ENCODE assay signal across 9 cellular contexts in genomic region chr11:65636810-65637557, GRCh38. TPM values are rescaled to one million over a fixed set of nuclear protein-coding genes. Genes with fewer than 3 reads are reported as not detected.
DNase-seq lines count a peak whose midpoint lies in the region; ATAC-seq and TF ChIP-seq lines count a peak whose summit lies in the region.
"Had no signal": no experiment of that assay in that cellular context is flagged by ENCODE, and none has a peak within 500 bp of the region (broad histone marks: within the 10 kb centered on the region; RNA-seq: fewer than 3 reads in every experiment).

No MANE protein-coding gene starts in this region.

- H3K27ac Mint-ChIP-seq in CD8-positive, alpha-beta T cell = peak overlapping the region; percentile 98
- H3K27ac Mint-ChIP-seq in effector memory CD8-positive, alpha-beta T cell = peak overlapping the region; percentile 94 to 98

- peaks cover 55% of the 10 kb centered on the region for H3K4me1 ChIP-seq in CD8-positive, alpha-beta T cell (ENCODE audit: insufficient read depth, low read length)
- peaks cover 42 to 44% of the 10 kb centered on the region in 2 experiments for H3K4me1 ChIP-seq in neutrophil (ENCODE audit: control insufficient read depth in 1 of 2, insufficient read depth in 1 of 2, low read depth in 1 of 2, low read length in 1 of 2)

- no peaks in the 10 kb centered on the region for H3K9me3 Mint-ChIP-seq in CD8-positive, alpha-beta T cell
- H3K9me3 Mint-ChIP-seq in effector memory CD8-positive, alpha-beta T cell = no peaks in the 10 kb centered on the region

- intact Hi-C loops in CD8-positive, alpha-beta T cell (cut with DNase I, micrococcal nuclease) = no loop called here

- no peak overlapping the region for H3K4me3 ChIP-seq in CD8-positive, alpha-beta T cell (ENCODE audit: low read depth, low read length)
- H3K4me3 ChIP-seq in NB4 (ENCODE audit: low read depth, low read length) = peak overlapping the region; percentile 41
- H3K4me3 ChIP-seq in neutrophil (ENCODE audit: low read depth in 1 of 2, low read length in 1 of 2) = peak overlapping the region; percentile 83 to 90

- CTCF ChIA-PET in CD8-positive, alpha-beta T cell (lab: Charles Lee) = interaction anchor here (0.6 to 6.8 kb wide), 4 partner anchors 11 to 33 kb away, joined by 3 to 40 read pairs (median 7); no protein-coding TSS in a partner anchor

- H3K4me3 Mint-ChIP-seq in CD8-positive, alpha-beta T cell = peak overlapping the region; percentile 94
- peak overlapping the region; percentile 89 to 90 for H3K4me3 Mint-ChIP-seq in effector memory CD8-positive, alpha-beta T cell

- H3K27ac ChIP-seq in CD8-positive, alpha-beta T cell (ENCODE audit: low read depth, low read length) = no peak overlapping the region
- H3K27ac ChIP-seq in neutrophil = peak overlapping the region; percentile 100

- no peaks in the 10 kb centered on the region for H3K9me3 ChIP-seq in CD8-positive, alpha-beta T cell (ENCODE audit: low read length)
- H3K9me3 ChIP-seq in neutrophil = no peaks in the 10 kb centered on the region

- no peak for TF ChIP-seq POLR2A in NB4 (IDR thresholded peaks at IDR 0.05; ENCODE audit: extremely low read depth, insufficient read length)

- no peak for ATAC-seq in CD8-positive, alpha-beta T cell
- no peak for ATAC-seq in effector memory CD8-positive, alpha-beta T cell (replicated peaks)

- H3K27me3 ChIP-seq in CD8-positive, alpha-beta T cell (ENCODE audit: insufficient read depth, low read length) = no peaks in the 10 kb centered on the region
- no peaks in the 10 kb centered on the region for H3K27me3 ChIP-seq in neutrophil

- no peak for TF ChIP-seq CTCF in CD8-positive, alpha-beta T cell (IDR thresholded peaks at IDR 0.05)
- TF ChIP-seq CTCF in NB4 (IDR thresholded peaks at IDR 0.05; ENCODE audit: low read depth, low read length) (no peak), neutrophil (IDR thresholded peaks at IDR 0.05) (no peak)

- no peaks in the 10 kb centered on the region for H3K27me3 Mint-ChIP-seq in CD8-positive, alpha-beta T cell (ENCODE audit: low read depth)
- H3K27me3 Mint-ChIP-seq in effector memory CD8-positive, alpha-beta T cell = no peaks in the 10 kb centered on the region

- peaks cover 42% of the 10 kb centered on the region for H3K4me1 Mint-ChIP-seq in CD8-positive, alpha-beta T cell (ENCODE audit: low read depth)
- H3K4me1 Mint-ChIP-seq in effector memory CD8-positive, alpha-beta T cell (ENCODE audit: low read depth in 2 of 2) = peaks cover 39 to 50% of the 10 kb centered on the region in 2 donors

- H3K36me3 Mint-ChIP-seq in CD8-positive, alpha-beta T cell = peaks cover 47% of the 10 kb centered on the region
- peaks cover 75% of the 10 kb centered on the region for H3K36me3 Mint-ChIP-seq in effector memory CD8-positive, alpha-beta T cell (ENCODE audit: insufficient read depth)

- H3K36me3 ChIP-seq in CD8-positive, alpha-beta T cell (ENCODE audit: insufficient read depth, low read length) = peaks cover 39% of the 10 kb centered on the region
- peaks cover 58% of the 10 kb centered on the region for H3K36me3 ChIP-seq in neutrophil

- POLR2A ChIA-PET in CD8-positive, alpha-beta T cell (lab: Charles Lee) = interaction anchor here (0.6 to 7.5 kb wide), 6 partner anchors 13 to 96 kb away, joined by 3 to 156 read pairs (median 17); partner anchors contain the start of genes KCNK7, PCNX3 and RELA

- DNase-seq in CD8-positive, alpha-beta T cell = no peak
- DNase-seq in NB4 (ENCODE audit: low read depth) (no peak), NCI-H748 treated with DMSO at 0.1 percent for 48 hours (lab: John Stamatoyannopoulos, UW) (no peak), SIG-M5 treated with dmso at 0.1 percent for 504 hours (lab: John Stamatoyannopoulos, UW; ENCODE audit: unreplicated experiment) (no peak), NCI-H187 (lab: John Stamatoyannopoulos, UW) (no peak)
- DNase-seq in effector memory CD8-positive, alpha-beta T cell = no peak
- no peak for DNase-seq in activated effector memory CD4-positive, alpha-beta T cell treated with anti-CD3 and anti-CD28 coated beads, Interleukin-2, amount 50 U/mL, for 16 hours

RNA-seq across cellular contexts. Expression of gene SIPA1, which starts 0.9 kb away (rescaled TPM):
- 100 to 1,000 TPM; 397 to 405 TPM for total RNA-seq in CD8-positive, alpha-beta T cell

RNA-seq across cellular contexts. Expression of gene PCNX3, which starts 21.4 kb away (rescaled TPM):
- total RNA-seq in CD8-positive, alpha-beta T cell = 10 to 100 TPM; 52.7 to 56.4 TPM

RNA-seq across cellular contexts. Expression of gene MAP3K11, which starts 23.0 kb away (rescaled TPM):
- total RNA-seq in CD8-positive, alpha-beta T cell = 10 to 100 TPM; 56.6 to 65.7 TPM

RNA-seq across cellular contexts. Expression of gene RELA, which starts 25.7 kb away (rescaled TPM):
- total RNA-seq in CD8-positive, alpha-beta T cell = 100 to 1,000 TPM; 380 to 384 TPM

RNA-seq across cellular contexts. Expression of gene KCNK7, which starts 41.4 kb away (rescaled TPM):
- 10 to 100 TPM in 1 of 2 experiments, 1 to 10 TPM in 1; 9.1 to 11.1 TPM for total RNA-seq in CD8-positive, alpha-beta T cell
- total RNA-seq: frontal cortex had no signal
